In genomic region chr12:30826276-30826675, GRCh38 we compare ENCODE assay signal across 23 cellular contexts.
"Had no signal": no experiment of that assay in that cellular context is flagged by ENCODE, and none has a peak within 500 bp of the region (broad histone marks: within the 10 kb centered on the region; RNA-seq: fewer than 3 reads in every experiment).

No MANE protein-coding gene starts in this region.

- H3K9ac ChIP-seq: SK-N-SH had no signal

- H3K36me3 Mint-ChIP-seq: T-cell had no signal

- FAIRE-seq: HepG2 had no signal

- DNase-seq: IMR-90, Karpas-422, KG1, MM.1S, NCI-H1092 treated with DMSO at 0.1 percent for 48 hours, NCI-H1436, NCI-H187, NCI-H2029, NCI-H2081 treated with DMSO at 0.1 percent for 48 hours, NCI-H2171 treated with DMSO at 0.1 percent for 48 hours, NCI-H345, NCI-H446 treated with DMSO at 0.1 percent for 48 hours, NCI-H510A treated with DMSO at 0.1 percent for 48 hours, NCI-H526 treated with DMSO at 0.1 percent for 48 hours, NCI-H774, PC-3, SHP77, SK-N-SH, SW 1271, T-cell had no signal

- H3K4me3 Mint-ChIP-seq: T-cell had no signal

- H3K27ac ChIP-seq: RWPE1 had no signal

- H3K9me3 Mint-ChIP-seq: T-cell had no signal

- ATAC-seq: HepG2, Panc1, PC-3, T-cell had no signal

- H3K27ac Mint-ChIP-seq: T-cell had no signal

- H3K9me3 ChIP-seq: SK-N-SH had no signal
